In the genomic region with DNA sequence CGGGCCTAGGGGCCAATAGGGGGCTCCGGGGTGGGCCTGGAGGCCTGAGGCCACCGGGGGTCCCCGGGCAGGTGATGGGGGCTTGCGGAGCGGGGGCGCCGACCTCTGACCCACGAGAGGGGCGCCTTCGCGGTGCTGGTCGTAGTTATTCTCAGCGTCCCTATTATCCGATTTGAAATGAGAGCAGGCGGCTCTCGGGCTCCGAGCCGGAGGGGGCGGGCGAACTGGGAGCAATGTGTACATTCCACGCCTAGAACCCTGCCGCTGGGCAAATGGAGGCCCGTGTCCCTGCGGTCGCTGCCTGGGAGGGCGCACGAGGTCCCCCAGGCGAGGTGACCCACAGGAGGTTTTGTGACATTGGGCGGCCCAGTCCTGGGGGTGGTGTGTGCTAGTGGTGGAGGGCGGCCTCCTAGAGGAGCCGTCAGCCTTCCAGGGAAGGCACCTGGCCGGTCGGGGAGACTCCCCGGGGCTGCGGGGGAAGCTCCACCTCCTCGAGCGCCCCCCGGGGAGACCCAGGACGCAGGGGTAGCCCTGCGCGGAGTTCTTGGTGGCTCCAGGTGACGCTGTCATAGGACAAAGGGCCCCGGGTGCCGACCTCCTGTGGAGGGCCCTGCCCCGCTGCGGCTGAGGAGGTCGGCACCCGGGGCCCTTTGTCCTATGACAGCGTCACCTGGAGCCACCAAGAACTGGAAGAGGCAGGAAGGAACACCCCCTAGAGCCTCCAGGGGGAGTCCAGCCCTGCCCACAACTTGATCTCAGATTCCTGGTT, we compare ENCODE assay signal across 8 cellular contexts.
DNase-seq lines count a peak whose midpoint lies in the region; ATAC-seq and TF ChIP-seq lines count a peak whose summit lies in the region.

No MANE protein-coding gene starts in this region.

- H3K27ac Mint-ChIP-seq in natural killer cell, result peak overlapping the region; percentile 96 to 99

- H3K27ac ChIP-seq in esophagus muscularis mucosa (replicated peaks in 1 of 4), result peak overlapping the region; percentile 94 to 99 (median 94)
- H3K27ac ChIP-seq in tibial nerve, result peak overlapping the region; percentile 94 to 96 (median 94)

- peak overlapping the region; percentile 99 for H3K4me3 Mint-ChIP-seq in natural killer cell

- intact Hi-C loops in esophagus muscularis mucosa (cut with DNase I) (no loop called here), natural killer cell (cut with micrococcal nuclease) (no loop called here)

- no peaks in the 10 kb centered on the region for H3K9me3 Mint-ChIP-seq in natural killer cell

- TF ChIP-seq CTCF in esophagus muscularis mucosa (IDR thresholded peaks at IDR 0.05) (no peak), natural killer cell (IDR thresholded peaks at IDR 0.05) (no peak), tibial nerve (IDR thresholded peaks at IDR 0.05) (no peak)

- H3K27me3 ChIP-seq in esophagus muscularis mucosa, result no peaks in the 10 kb centered on the region
- no peaks in the 10 kb centered on the region for H3K27me3 ChIP-seq in tibial nerve

- TF ChIP-seq EP300 in esophagus muscularis mucosa (IDR thresholded peaks at IDR 0.05) (no peak), tibial nerve (IDR thresholded peaks at IDR 0.05) (no peak)

- WGBS in esophagus muscularis mucosa, result 2% methylated on average over 7 of the region's 50 CpGs
- WGBS in tibial nerve, 2 donors, result 1 to 5% methylated on average over 13 to 23 of the region's 50 CpGs

- H3K36me3 ChIP-seq in esophagus muscularis mucosa (peaks cover 0 to 5% (median 0%) of the 10 kb centered on the region in 4 donors), tibial nerve (no peaks in the 10 kb centered on the region)

- H3K4me3 ChIP-seq in esophagus muscularis mucosa (peak overlapping the region; percentile 71 to 96 (median 78)), tibial nerve (peak overlapping the region; percentile 75 to 90 (median 81))

- no peaks in the 10 kb centered on the region for H3K36me3 Mint-ChIP-seq in natural killer cell

- H3K4me1 Mint-ChIP-seq in natural killer cell, result peaks cover 9 to 18% of the 10 kb centered on the region in 2 donors

- DNase-seq in D341Med (ENCODE audit: low spot score) (peak; percentile 41), H4 (ENCODE audit: low spot score) (peak; percentile 14), NCI-H524 treated with DMSO at 0.1 percent for 48 hours (lab: John Stamatoyannopoulos, UW) (peak; percentile 7), activated T-cell treated with anti-CD3 and anti-CD28 coated beads for 4 hours (peak; percentile 1), esophagus muscularis mucosa (ENCODE audit: extremely low spot score) (peak; percentile 92), natural killer cell (peak; percentile 23), tibial nerve (ENCODE audit: low spot score in 2 of 2) (peak in 1 of 2 donors; percentile 4), NCI-H226 (no peak)

- TF ChIP-seq POLR2A in esophagus muscularis mucosa (IDR thresholded peaks at IDR 0.05; ENCODE audit: low read depth), result no peak
- TF ChIP-seq POLR2A in tibial nerve (IDR thresholded peaks at IDR 0.05), result no peak

- H3K27me3 Mint-ChIP-seq in natural killer cell (ENCODE audit: low read depth in 2 of 2), result no peaks in the 10 kb centered on the region

- H3K9me3 ChIP-seq in esophagus muscularis mucosa (no peaks in the 10 kb centered on the region), tibial nerve (no peaks in the 10 kb centered on the region)

- ATAC-seq in natural killer cell, result no peak

- H3K4me1 ChIP-seq in esophagus muscularis mucosa (peaks cover 0 to 29% (median 11%) of the 10 kb centered on the region in 4 donors), tibial nerve (peaks cover 0 to 24% (median 9%) of the 10 kb centered on the region in 4 donors)
